Comparison of ENCODE assay signal across 11 cellular contexts in the genomic region with DNA sequence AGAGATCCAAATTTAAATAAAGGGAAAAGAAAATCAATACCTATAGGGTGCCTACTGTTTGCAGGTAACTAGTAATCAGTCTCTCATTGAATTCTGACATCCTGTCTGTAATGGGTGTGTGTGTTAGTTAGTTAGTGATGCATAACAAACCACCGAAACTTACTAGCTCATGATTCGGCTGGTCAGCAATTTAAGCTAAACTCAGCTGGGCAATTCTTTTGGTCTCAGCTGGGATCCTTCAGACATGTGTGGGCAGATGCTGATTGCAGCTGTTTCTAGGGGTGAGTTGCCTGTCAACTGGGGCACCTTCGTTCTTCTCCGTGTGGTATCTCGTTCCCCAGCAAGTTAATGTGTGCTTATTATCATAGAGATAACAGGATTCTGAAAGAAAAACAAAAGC. TPM values are rescaled to one million over a fixed set of nuclear protein-coding genes. Genes with fewer than 3 reads are reported as not detected.
DNase-seq lines count a peak whose midpoint lies in the region; ATAC-seq, FAIRE-seq and TF ChIP-seq lines count a peak whose summit lies in the region.
"Had no signal": no experiment of that assay in that cellular context is flagged by ENCODE, and none has a peak within 500 bp of the region (broad histone marks: within the 10 kb centered on the region; RNA-seq: fewer than 3 reads in every experiment).

No MANE protein-coding gene starts in this region.

- H3K27me3 Mint-ChIP-seq in CD14-positive monocyte (ENCODE audit: low read depth in 3 of 3) = no peaks in the 10 kb centered on the region

- no peak overlapping the region for H3K4me3 Mint-ChIP-seq in CD14-positive monocyte

- H3K9me3 Mint-ChIP-seq in CD14-positive monocyte = peaks cover 3 to 18% (median 13%) of the 10 kb centered on the region in 7 donors

- no peak overlapping the region for H3K27ac Mint-ChIP-seq in CD14-positive monocyte

- DNase-seq in kidney epithelial cell (ENCODE audit: low read depth) (peak; percentile 18), H54 (ENCODE audit: insufficient read length, low spot score) (no peak), CD14-positive monocyte (ENCODE audit: low spot score) (no peak), activated gamma-delta T cell treated with Interleukin-2 at 50 U/mL for 16 hours (no peak)
- no peak for DNase-seq in activated CD4-positive, CD25-positive, alpha-beta regulatory T cell (lab: John Stamatoyannopoulos, UW)
- DNase-seq: brain microvascular endothelial cell, islet precursor cell, Peyer's patch had no signal

- intact Hi-C loops in CD14-positive monocyte (cut with micrococcal nuclease) = loop anchor here in 1 of 2 donors (10.0 kb wide), 1 partner anchor 107 kb away; a partner anchor contains a TSS

- H3K36me3 Mint-ChIP-seq in CD14-positive monocyte = peaks cover 14 to 23% of the 10 kb centered on the region in 2 donors

- no peaks in the 10 kb centered on the region for H3K36me3 ChIP-seq in kidney epithelial cell (ENCODE audit: control insufficient read depth, insufficient read depth, low read length)
- H3K36me3 ChIP-seq: brain microvascular endothelial cell, Peyer's patch had no signal

- H3K4me3 ChIP-seq in kidney epithelial cell (ENCODE audit: low read depth, low read length) = no peak overlapping the region
- H3K4me3 ChIP-seq: Peyer's patch had no signal

- no peak for TF ChIP-seq CTCF in kidney epithelial cell (IDR thresholded peaks at IDR 0.05; ENCODE audit: insufficient read depth, low read length, poor library complexity, severe bottlenecking)
- no peak for TF ChIP-seq CTCF in CD14-positive monocyte (IDR thresholded peaks at IDR 0.05)

- ATAC-seq in GM18517 (IDR thresholded peaks at IDR 0.05; ENCODE audit: unreplicated experiment) = peak; percentile 68
- ATAC-seq in GM21619 (IDR thresholded peaks at IDR 0.05; ENCODE audit: unreplicated experiment) = peak; percentile 56
- peak; percentile 45 for ATAC-seq in HG03558 (IDR thresholded peaks at IDR 0.05; ENCODE audit: extremely low read depth, unreplicated experiment)

- FAIRE-seq in H54 (lab: Jason Lieb, UNC) = no peak

- H3K27me3 ChIP-seq in kidney epithelial cell (ENCODE audit: control insufficient read depth, insufficient read depth, low read length) = no peaks in the 10 kb centered on the region
- H3K27me3 ChIP-seq: brain microvascular endothelial cell, Peyer's patch had no signal

- H3K4me1 Mint-ChIP-seq in CD14-positive monocyte = peaks cover 23% of the 10 kb centered on the region

- no peak for TF ChIP-seq POLR2A in H54 (IDR thresholded peaks at IDR 0.05; ENCODE audit: low read depth, low read length)

RNA-seq across cellular contexts. Expression of a gene that starts 40.2 kb away (rescaled TPM):
- total RNA-seq in kidney epithelial cell = 15.3 and 16.8 TPM in 2 replicates
- polyA plus RNA-seq in CD14-positive monocyte = 1 to 10 TPM; 2.6 to 5.5 TPM

RNA-seq across cellular contexts. Expression of a gene that starts 43.9 kb away (rescaled TPM):
- not detected in 2 replicates for total RNA-seq in kidney epithelial cell
- polyA plus RNA-seq in CD14-positive monocyte = not detected
- total RNA-seq: Peyer's patch had no signal
